In genomic region chrX:5236096-5236495, GRCh38 we compare ENCODE assay signal across 14 cellular contexts.
DNase-seq lines count a peak whose midpoint lies in the region; ATAC-seq and TF ChIP-seq lines count a peak whose summit lies in the region.
"Had no signal": no experiment of that assay in that cellular context is flagged by ENCODE, and none has a peak within 500 bp of the region (broad histone marks: within the 10 kb centered on the region; RNA-seq: fewer than 3 reads in every experiment).

No MANE protein-coding gene starts in this region.

- CTCF ChIA-PET in Caco-2 (lab: Charles Lee), result no interaction called here

- POLR2A ChIA-PET in Caco-2 (lab: Charles Lee), result no interaction called here

- no TSS peak for BruUV-seq in Caco-2 (replicated peaks; lab: Mats Ljungman, UMichigan)

- H3K4me3 Mint-ChIP-seq in Caco-2 (ENCODE audit: unreplicated experiment), result no peak overlapping the region
- no peak overlapping the region for H3K4me3 Mint-ChIP-seq in activated T-cell treated with anti-CD3 and anti-CD28 coated beads, Interleukin-2, amount 50 U/mL, for 24 hours

- intact Hi-C loops in Caco-2 (cut with micrococcal nuclease; ENCODE audit: unreplicated experiment), result no loop called here

- H3K4me3 ChIP-seq in Caco-2 (ENCODE audit: low read depth, low read length), result no peak overlapping the region
- H3K4me3 ChIP-seq in kidney epithelial cell (ENCODE audit: low read depth, low read length), result no peak overlapping the region
- no peak overlapping the region for H3K4me3 ChIP-seq in Peyer's patch
- H3K4me3 ChIP-seq: psoas muscle had no signal

- no peak overlapping the region for H3K27ac ChIP-seq in Peyer's patch
- H3K27ac ChIP-seq: psoas muscle had no signal

- H3K27me3 ChIP-seq in Caco-2 (replicated peaks; ENCODE audit: control insufficient read depth, insufficient read depth, low read length) (no peaks in the 10 kb centered on the region), kidney epithelial cell (ENCODE audit: control insufficient read depth, insufficient read depth, low read length) (no peaks in the 10 kb centered on the region), Peyer's patch (no peaks in the 10 kb centered on the region)

- DNase-seq in Caco-2 (peak; percentile 1 to 29), HT1080 (ENCODE audit: low read depth) (peak; percentile 62), OCI-M1 (lab: John Stamatoyannopoulos, UW) (peak; percentile 53), kidney epithelial cell (ENCODE audit: low read depth) (no peak), GM13976 (ENCODE audit: low spot score) (no peak), Peyer's patch (no peak)
- no peak for DNase-seq in activated T-cell treated with anti-CD3 and anti-CD28 coated beads, Interleukin-2, amount 50 U/mL, for 24 hours
- DNase-seq: activated CD4-positive, CD25-positive, alpha-beta regulatory T cell; activated gamma-delta T cell; central memory CD4-positive, alpha-beta T cell; COR-L47; left cardiac atrium; psoas muscle had no signal

- H3K4me1 Mint-ChIP-seq in Caco-2 (ENCODE audit: low read depth, unreplicated experiment), result no peaks in the 10 kb centered on the region
- no peaks in the 10 kb centered on the region for H3K4me1 Mint-ChIP-seq in activated T-cell treated with anti-CD3 and anti-CD28 coated beads, Interleukin-2, amount 50 U/mL, for 24 hours (ENCODE audit: low read depth)

- H3K9me3 Mint-ChIP-seq in Caco-2 (ENCODE audit: unreplicated experiment), result no peaks in the 10 kb centered on the region
- peaks cover 16% of the 10 kb centered on the region for H3K9me3 Mint-ChIP-seq in activated T-cell treated with anti-CD3 and anti-CD28 coated beads, Interleukin-2, amount 50 U/mL, for 24 hours

- H3K36me3 ChIP-seq in Caco-2 (ENCODE audit: control insufficient read depth, insufficient read depth, low read length), result no peaks in the 10 kb centered on the region
- H3K36me3 ChIP-seq in kidney epithelial cell (ENCODE audit: control insufficient read depth, insufficient read depth, low read length), result no peaks in the 10 kb centered on the region
- H3K36me3 ChIP-seq in Peyer's patch, result no peaks in the 10 kb centered on the region

- no peak for TF ChIP-seq CTCF in Caco-2 (IDR thresholded peaks at IDR 0.05; ENCODE audit: insufficient read depth in 1 of 2, low read depth in 1 of 2, low read length in 1 of 2, severe bottlenecking in 1 of 2, unreplicated experiment in 1 of 2)
- TF ChIP-seq CTCF in kidney epithelial cell (IDR thresholded peaks at IDR 0.05; ENCODE audit: insufficient read depth, low read length, poor library complexity, severe bottlenecking), result peak; percentile 17
- no peak for TF ChIP-seq CTCF in GM13976 (IDR thresholded peaks at IDR 0.05; ENCODE audit: borderline replicate concordance, control extremely low read depth, extremely low read depth, insufficient read depth, missing control alignments)
- TF ChIP-seq CTCF in Peyer's patch (IDR thresholded peaks at IDR 0.05), result no peak

- in situ Hi-C loops in GM13976 (cut with MboI; ENCODE audit: low sequenced_read_pairs, unreplicated experiment), result no loop called here

- H3K4me1 ChIP-seq in Caco-2, result no peaks in the 10 kb centered on the region
- H3K4me1 ChIP-seq in Peyer's patch, result no peaks in the 10 kb centered on the region
- H3K4me1 ChIP-seq: psoas muscle had no signal

- ATAC-seq in HG03521 (IDR thresholded peaks at IDR 0.05; ENCODE audit: unreplicated experiment), result no peak
- ATAC-seq: left cardiac atrium, psoas muscle had no signal

- H3K27me3 Mint-ChIP-seq in Caco-2 (ENCODE audit: insufficient read depth, unreplicated experiment), result no peaks in the 10 kb centered on the region
- no peaks in the 10 kb centered on the region for H3K27me3 Mint-ChIP-seq in activated T-cell treated with anti-CD3 and anti-CD28 coated beads, Interleukin-2, amount 50 U/mL, for 24 hours

- no peak for TF ChIP-seq POLR2A in Peyer's patch (IDR thresholded peaks at IDR 0.05)

- H3K36me3 Mint-ChIP-seq in Caco-2 (ENCODE audit: insufficient read depth, unreplicated experiment), result no peaks in the 10 kb centered on the region
- H3K36me3 Mint-ChIP-seq in activated T-cell treated with anti-CD3 and anti-CD28 coated beads, Interleukin-2, amount 50 U/mL, for 24 hours (ENCODE audit: low read depth), result no peaks in the 10 kb centered on the region

- H3K9me3 ChIP-seq in Caco-2, result no peaks in the 10 kb centered on the region
- no peaks in the 10 kb centered on the region for H3K9me3 ChIP-seq in Peyer's patch
- H3K9me3 ChIP-seq: psoas muscle had no signal

- H3K27ac Mint-ChIP-seq in Caco-2 (ENCODE audit: unreplicated experiment), result no peak overlapping the region
- no peak overlapping the region for H3K27ac Mint-ChIP-seq in activated T-cell treated with anti-CD3 and anti-CD28 coated beads, Interleukin-2, amount 50 U/mL, for 24 hours

Comparison
In these comparisons a context has a peak if more than half of its experiments do, and no peak if none do; other contexts are left out.
1. DNase-seq: peak in Caco-2 (2 of 2), HT1080 (single experiment) and OCI-M1 (single experiment); none in kidney epithelial cell (single experiment), GM13976 (single experiment), activated T-cell treated with anti-CD3 and anti-CD28 coated beads, Interleukin-2, amount 50 U/mL, for 24 hours (single experiment) and Peyer's patch (0 of 3).